Comparison of ENCODE assay signal across 1 cellular context in the genomic region with DNA sequence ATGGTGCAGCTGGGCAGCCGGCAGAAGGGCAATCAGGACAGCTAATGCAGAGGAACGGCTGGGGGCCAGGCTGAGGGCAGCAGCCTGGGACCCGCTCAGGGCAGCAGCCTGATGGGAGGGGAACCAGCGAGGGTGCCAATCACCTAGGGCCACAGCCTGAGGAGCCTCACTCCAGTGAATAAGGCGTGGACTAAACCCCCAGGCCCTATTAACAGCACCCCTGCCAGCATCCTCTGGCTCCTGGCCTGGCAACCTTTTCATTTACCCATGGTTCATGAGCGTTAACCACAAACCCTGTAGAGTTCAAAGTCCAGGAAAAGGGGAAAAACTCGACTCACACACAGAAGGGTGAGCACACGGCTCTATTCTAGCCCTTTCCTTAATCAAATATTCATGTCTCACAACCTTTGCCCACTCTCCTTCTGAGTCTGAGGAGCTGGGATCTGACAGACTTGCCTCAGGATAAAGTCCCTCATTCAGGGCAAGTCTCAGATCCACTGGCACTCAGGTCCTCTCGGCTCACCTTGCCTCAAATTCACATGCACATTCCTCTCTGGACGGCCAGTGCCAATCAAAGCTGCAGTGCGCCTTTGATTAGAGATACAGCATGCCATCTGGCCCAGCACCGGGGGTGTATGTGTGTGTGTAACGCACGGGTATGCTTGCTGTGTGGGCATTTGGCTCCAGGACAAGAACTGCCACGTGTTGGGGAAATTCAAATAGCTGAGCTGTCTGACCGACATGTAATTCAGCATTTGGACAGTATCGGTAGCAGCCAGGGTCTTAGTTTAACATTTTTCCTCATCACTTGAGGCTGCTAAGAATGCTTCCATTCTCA.
TF ChIP-seq lines count a peak whose summit lies in the region.

No MANE protein-coding gene starts in this region.

TF ChIP-seq in HepG2, 621 proteins besides CTCF, POLR2A, EP300 and RAD21 (continued from another document and continues in another):
- TF ChIP-seq, protein P1, sequence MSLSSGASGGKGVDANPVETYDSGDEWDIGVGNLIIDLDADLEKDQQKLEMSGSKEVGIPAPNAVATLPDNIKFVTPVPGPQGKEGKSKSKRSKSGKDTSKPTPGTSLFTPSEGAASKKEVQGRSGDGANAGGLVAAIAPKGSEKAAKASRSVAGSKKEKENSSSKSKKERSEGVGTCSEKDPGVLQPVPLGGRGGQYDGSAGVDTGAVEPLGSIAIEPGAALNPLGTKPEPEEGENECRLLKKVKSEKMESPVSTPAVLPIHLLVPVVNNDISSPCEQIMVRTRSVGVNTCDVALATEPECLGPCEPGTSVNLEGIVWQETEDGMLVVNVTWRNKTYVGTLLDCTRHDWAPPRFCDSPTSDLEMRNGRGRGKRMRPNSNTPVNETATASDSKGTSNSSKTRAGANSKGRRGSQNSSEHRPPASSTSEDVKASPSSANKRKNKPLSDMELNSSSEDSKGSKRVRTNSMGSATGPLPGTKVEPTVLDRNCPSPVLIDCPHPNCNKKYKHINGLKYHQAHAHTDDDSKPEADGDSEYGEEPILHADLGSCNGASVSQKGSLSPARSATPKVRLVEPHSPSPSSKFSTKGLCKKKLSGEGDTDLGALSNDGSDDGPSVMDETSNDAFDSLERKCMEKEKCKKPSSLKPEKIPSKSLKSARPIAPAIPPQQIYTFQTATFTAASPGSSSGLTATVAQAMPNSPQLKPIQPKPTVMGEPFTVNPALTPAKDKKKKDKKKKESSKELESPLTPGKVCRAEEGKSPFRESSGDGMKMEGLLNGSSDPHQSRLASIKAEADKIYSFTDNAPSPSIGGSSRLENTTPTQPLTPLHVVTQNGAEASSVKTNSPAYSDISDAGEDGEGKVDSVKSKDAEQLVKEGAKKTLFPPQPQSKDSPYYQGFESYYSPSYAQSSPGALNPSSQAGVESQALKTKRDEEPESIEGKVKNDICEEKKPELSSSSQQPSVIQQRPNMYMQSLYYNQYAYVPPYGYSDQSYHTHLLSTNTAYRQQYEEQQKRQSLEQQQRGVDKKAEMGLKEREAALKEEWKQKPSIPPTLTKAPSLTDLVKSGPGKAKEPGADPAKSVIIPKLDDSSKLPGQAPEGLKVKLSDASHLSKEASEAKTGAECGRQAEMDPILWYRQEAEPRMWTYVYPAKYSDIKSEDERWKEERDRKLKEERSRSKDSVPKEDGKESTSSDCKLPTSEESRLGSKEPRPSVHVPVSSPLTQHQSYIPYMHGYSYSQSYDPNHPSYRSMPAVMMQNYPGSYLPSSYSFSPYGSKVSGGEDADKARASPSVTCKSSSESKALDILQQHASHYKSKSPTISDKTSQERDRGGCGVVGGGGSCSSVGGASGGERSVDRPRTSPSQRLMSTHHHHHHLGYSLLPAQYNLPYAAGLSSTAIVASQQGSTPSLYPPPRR (CRISPR knock-in tag; IDR thresholded peaks at IDR 0.05; ENCODE audit: borderline replicate concordance): 0 out of 2 replicates have a peak, but pooled peaks have one; percentile 15
- peak; percentile 55 for TF ChIP-seq ZNF143 (CRISPR knock-in tag; IDR thresholded peaks at IDR 0.05)
- TF ChIP-seq HNF4G (IDR thresholded peaks at IDR 0.05; ENCODE audit: borderline replicate concordance, low read depth, low read length): peak; percentile 58; the same call in 1 of the 2 replicates
- TF ChIP-seq HNF4G (CRISPR knock-in tag; IDR thresholded peaks at IDR 0.05; ENCODE audit: borderline replicate concordance, low read depth): 0 out of 2 replicates have a peak, but pooled peaks have one; percentile 9
- TF ChIP-seq, protein P2, sequence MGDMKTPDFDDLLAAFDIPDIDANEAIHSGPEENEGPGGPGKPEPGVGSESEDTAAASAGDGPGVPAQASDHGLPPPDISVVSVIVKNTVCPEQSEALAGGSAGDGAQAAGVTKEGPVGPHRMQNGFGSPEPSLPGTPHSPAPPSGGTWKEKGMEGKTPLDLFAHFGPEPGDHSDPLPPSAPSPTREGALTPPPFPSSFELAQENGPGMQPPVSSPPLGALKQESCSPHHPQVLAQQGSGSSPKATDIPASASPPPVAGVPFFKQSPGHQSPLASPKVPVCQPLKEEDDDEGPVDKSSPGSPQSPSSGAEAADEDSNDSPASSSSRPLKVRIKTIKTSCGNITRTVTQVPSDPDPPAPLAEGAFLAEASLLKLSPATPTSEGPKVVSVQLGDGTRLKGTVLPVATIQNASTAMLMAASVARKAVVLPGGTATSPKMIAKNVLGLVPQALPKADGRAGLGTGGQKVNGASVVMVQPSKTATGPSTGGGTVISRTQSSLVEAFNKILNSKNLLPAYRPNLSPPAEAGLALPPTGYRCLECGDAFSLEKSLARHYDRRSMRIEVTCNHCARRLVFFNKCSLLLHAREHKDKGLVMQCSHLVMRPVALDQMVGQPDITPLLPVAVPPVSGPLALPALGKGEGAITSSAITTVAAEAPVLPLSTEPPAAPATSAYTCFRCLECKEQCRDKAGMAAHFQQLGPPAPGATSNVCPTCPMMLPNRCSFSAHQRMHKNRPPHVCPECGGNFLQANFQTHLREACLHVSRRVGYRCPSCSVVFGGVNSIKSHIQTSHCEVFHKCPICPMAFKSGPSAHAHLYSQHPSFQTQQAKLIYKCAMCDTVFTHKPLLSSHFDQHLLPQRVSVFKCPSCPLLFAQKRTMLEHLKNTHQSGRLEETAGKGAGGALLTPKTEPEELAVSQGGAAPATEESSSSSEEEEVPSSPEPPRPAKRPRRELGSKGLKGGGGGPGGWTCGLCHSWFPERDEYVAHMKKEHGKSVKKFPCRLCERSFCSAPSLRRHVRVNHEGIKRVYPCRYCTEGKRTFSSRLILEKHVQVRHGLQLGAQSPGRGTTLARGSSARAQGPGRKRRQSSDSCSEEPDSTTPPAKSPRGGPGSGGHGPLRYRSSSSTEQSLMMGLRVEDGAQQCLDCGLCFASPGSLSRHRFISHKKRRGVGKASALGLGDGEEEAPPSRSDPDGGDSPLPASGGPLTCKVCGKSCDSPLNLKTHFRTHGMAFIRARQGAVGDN (CRISPR knock-in tag; IDR thresholded peaks at IDR 0.05): peak; percentile 47; the same call in 1 of the 2 replicates
- 0 out of 2 replicates have a peak, but pooled peaks have one; percentile 28 for TF ChIP-seq ZBTB7B (CRISPR knock-in tag; IDR thresholded peaks at IDR 0.05)
- peak; percentile 39 for TF ChIP-seq PAXIP1 (CRISPR knock-in tag; conservative IDR thresholded peaks at IDR 0.05)
- TF ChIP-seq, protein P3, sequence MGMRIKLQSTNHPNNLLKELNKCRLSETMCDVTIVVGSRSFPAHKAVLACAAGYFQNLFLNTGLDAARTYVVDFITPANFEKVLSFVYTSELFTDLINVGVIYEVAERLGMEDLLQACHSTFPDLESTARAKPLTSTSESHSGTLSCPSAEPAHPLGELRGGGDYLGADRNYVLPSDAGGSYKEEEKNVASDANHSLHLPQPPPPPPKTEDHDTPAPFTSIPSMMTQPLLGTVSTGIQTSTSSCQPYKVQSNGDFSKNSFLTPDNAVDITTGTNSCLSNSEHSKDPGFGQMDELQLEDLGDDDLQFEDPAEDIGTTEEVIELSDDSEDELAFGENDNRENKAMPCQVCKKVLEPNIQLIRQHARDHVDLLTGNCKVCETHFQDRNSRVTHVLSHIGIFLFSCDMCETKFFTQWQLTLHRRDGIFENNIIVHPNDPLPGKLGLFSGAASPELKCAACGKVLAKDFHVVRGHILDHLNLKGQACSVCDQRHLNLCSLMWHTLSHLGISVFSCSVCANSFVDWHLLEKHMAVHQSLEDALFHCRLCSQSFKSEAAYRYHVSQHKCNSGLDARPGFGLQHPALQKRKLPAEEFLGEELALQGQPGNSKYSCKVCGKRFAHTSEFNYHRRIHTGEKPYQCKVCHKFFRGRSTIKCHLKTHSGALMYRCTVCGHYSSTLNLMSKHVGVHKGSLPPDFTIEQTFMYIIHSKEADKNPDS (CRISPR knock-in tag; IDR thresholded peaks at IDR 0.05): no peak
- no peak for TF ChIP-seq ZNF10 (CRISPR knock-in tag; IDR thresholded peaks at IDR 0.05; ENCODE audit: borderline replicate concordance, low read depth)
- TF ChIP-seq HNF4A (CRISPR knock-in tag; IDR thresholded peaks at IDR 0.05): peak; percentile 86
- TF ChIP-seq, protein P4, sequence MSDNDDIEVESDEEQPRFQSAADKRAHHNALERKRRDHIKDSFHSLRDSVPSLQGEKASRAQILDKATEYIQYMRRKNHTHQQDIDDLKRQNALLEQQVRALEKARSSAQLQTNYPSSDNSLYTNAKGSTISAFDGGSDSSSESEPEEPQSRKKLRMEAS (IDR thresholded peaks at IDR 0.05): peak; percentile 26; the same call in 1 of the 2 replicates
- TF ChIP-seq CBFB (CRISPR knock-in tag; IDR thresholded peaks at IDR 0.05): peak; percentile 40; the same call in 1 of the 2 replicates
- no peak for TF ChIP-seq PHF21A (CRISPR knock-in tag; IDR thresholded peaks at IDR 0.05)
- no peak for TF ChIP-seq SNAPC4 (CRISPR knock-in tag; IDR thresholded peaks at IDR 0.05)
- TF ChIP-seq ARID5B (CRISPR knock-in tag; IDR thresholded peaks at IDR 0.05): peak; percentile 34; the same call in 1 of the 2 replicates
- TF ChIP-seq KAT8 (CRISPR knock-in tag; IDR thresholded peaks at IDR 0.05): peak; percentile 26; the same call in 1 of the 2 replicates
- no peak for TF ChIP-seq MTA3 (CRISPR knock-in tag; IDR thresholded peaks at IDR 0.05)
- peak; percentile 42; the same call in 1 of the 2 replicates for TF ChIP-seq MTA1 (CRISPR knock-in tag; IDR thresholded peaks at IDR 0.05; ENCODE audit: borderline replicate concordance)
- TF ChIP-seq NR1H2 (CRISPR knock-in tag; IDR thresholded peaks at IDR 0.05; ENCODE audit: borderline replicate concordance, low read depth): no peak
